Comparison of ENCODE assay signal across 12 cellular contexts in the genomic region with DNA sequence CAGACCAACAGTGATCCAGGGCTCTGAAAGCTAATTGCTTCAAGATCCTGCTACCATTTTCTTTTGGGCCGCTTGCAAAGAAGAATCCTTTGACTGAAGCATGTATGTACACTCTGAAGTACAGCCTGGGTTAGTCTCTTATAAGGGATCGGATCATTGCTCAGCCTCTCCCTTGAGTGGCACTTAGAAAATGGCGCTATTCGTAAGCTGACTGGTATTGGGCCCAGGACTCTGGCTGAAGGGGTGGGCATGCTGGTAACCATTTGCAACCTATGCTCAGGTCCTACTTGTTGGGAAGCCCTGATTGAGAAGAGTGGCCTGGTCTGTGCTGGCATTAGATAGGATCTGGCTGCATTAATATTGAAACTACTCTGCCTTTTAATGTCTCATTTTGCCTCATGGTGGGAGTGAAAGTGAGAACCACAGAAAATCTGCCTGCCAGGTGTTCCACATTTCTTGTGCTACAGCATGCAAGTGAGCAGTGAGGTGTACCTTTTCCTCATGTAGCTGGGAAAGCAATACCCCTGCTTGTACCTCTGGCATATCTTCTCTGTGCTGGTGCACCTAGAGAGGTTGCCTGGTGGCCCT.
A peak's percentile ranks its signal among the peaks of the same experiment; 100 is the strongest.
DNase-seq lines count a peak whose midpoint lies in the region; ATAC-seq, FAIRE-seq and TF ChIP-seq lines count a peak whose summit lies in the region.
"Had no signal": no experiment of that assay in that cellular context is flagged by ENCODE, and none has a peak within 500 bp of the region (broad histone marks: within the 10 kb centered on the region; RNA-seq: fewer than 3 reads in every experiment).

No MANE protein-coding gene starts in this region.

- peaks cover 30% of the 10 kb centered on the region for H3K36me3 Mint-ChIP-seq in activated naive CD4-positive, alpha-beta T cell treated with anti-CD3 and anti-CD28 coated beads, Interleukin-2, amount 10 ng/mL, durations not matched to agents 7 days and 5 days
- H3K36me3 Mint-ChIP-seq: mesothelial cell of epicardium had no signal

- no peak for DNase-seq in activated naive CD4-positive, alpha-beta T cell treated with anti-CD3 and anti-CD28 coated beads, Interleukin-2, amount 10 ng/mL, durations not matched to agents 7 days and 5 days
- no peak for DNase-seq in activated naive CD4-positive, alpha-beta T cell treated with anti-CD3 and anti-CD28 coated beads, Interleukin-2, amount 50 U/mL, for 16 hours
- DNase-seq in stimulated activated naive CD8-positive, alpha-beta T cell treated with anti-CD3 and anti-CD28 coated beads, Interleukin-15, Interleukin-2, amounts not matched to agents 100 U/mL and 50 U/mL, for 24 hours: no peak
- no peak for DNase-seq in H54 (ENCODE audit: insufficient read length, low spot score)
- no peak for DNase-seq in T1000 (lab: John Stamatoyannopoulos, UW)
- DNase-seq in SKM-1 treated with dmso at 0.1 percent for 144 hours (lab: John Stamatoyannopoulos, UW; ENCODE audit: unreplicated experiment): no peak
- DNase-seq: activated effector memory CD4-positive, alpha-beta T cell treated with Interleukin-2 at 50 U/mL for 16 hours; erythroblast had no signal

- H3K27ac Mint-ChIP-seq in activated naive CD4-positive, alpha-beta T cell treated with anti-CD3 and anti-CD28 coated beads, Interleukin-2, amount 10 ng/mL, durations not matched to agents 7 days and 5 days: peak overlapping the region; percentile 35
- H3K27ac Mint-ChIP-seq: mesothelial cell of epicardium had no signal

- H3K9me3 Mint-ChIP-seq in activated naive CD4-positive, alpha-beta T cell treated with anti-CD3 and anti-CD28 coated beads, Interleukin-2, amount 10 ng/mL, durations not matched to agents 7 days and 5 days: no peaks in the 10 kb centered on the region
- H3K9me3 Mint-ChIP-seq: mesothelial cell of epicardium had no signal

- no peaks in the 10 kb centered on the region for H3K27me3 Mint-ChIP-seq in activated naive CD4-positive, alpha-beta T cell treated with anti-CD3 and anti-CD28 coated beads, Interleukin-2, amount 10 ng/mL, durations not matched to agents 7 days and 5 days
- H3K27me3 Mint-ChIP-seq: CD4-positive, CD25-positive, alpha-beta regulatory T cell had no signal

- CTCF ChIA-PET in activated naive CD4-positive, alpha-beta T cell treated with anti-CD3 and anti-CD28 coated beads, Interleukin-2, amount 10 ng/mL, durations not matched to agents 7 days and 5 days (lab: Charles Lee): interaction anchor here (0.8 to 3.2 kb wide), 9 partner anchors 8 to 159 kb away, joined by 3 to 8 read pairs (median 3); no protein-coding TSS in a partner anchor

- FAIRE-seq in H54 (lab: Jason Lieb, UNC): no peak

- ATAC-seq in GM21825 (IDR thresholded peaks at IDR 0.05; ENCODE audit: unreplicated experiment) (peak; percentile 40), HG03571 (IDR thresholded peaks at IDR 0.05; ENCODE audit: unreplicated experiment) (peak; percentile 70)
- peak; percentile 17 for ATAC-seq in stimulated activated naive CD8-positive, alpha-beta T cell treated with anti-CD3 and anti-CD28 coated beads, Interleukin-15, Interleukin-2, amounts not matched to agents 100 U/mL and 50 U/mL, for 24 hours

- TF ChIP-seq POLR2A in H54 (IDR thresholded peaks at IDR 0.05; ENCODE audit: low read depth, low read length): no peak

- H3K4me1 Mint-ChIP-seq in activated naive CD4-positive, alpha-beta T cell treated with anti-CD3 and anti-CD28 coated beads, Interleukin-2, amount 10 ng/mL, durations not matched to agents 7 days and 5 days: peaks cover 83% of the 10 kb centered on the region
- H3K4me1 Mint-ChIP-seq: mesothelial cell of epicardium had no signal

- H3K4me3 Mint-ChIP-seq in activated naive CD4-positive, alpha-beta T cell treated with anti-CD3 and anti-CD28 coated beads, Interleukin-2, amount 10 ng/mL, durations not matched to agents 7 days and 5 days: no peak overlapping the region
- H3K4me3 Mint-ChIP-seq: mesothelial cell of epicardium had no signal

Comparison
In these comparisons a context has a peak if more than half of its experiments do, and no peak if none do; other contexts are left out.
1. ATAC-seq: peak in every context shown above with its lines; median percentile 70 in HG03571; 40 in GM21825; 17 in stimulated activated naive CD8-positive, alpha-beta T cell treated with anti-CD3 and anti-CD28 coated beads, Interleukin-15, Interleukin-2, amounts not matched to agents 100 U/mL and 50 U/mL, for 24 hours.